Comparison of ENCODE assay signal across 1 cellular context in genomic region chr3:47120138-47120537, GRCh38.
A peak's percentile ranks its signal among the peaks of the same experiment; 100 is the strongest.
TF ChIP-seq lines count a peak whose summit lies in the region.

No MANE protein-coding gene starts in this region.

TF ChIP-seq in GM12878, 131 proteins besides CTCF, POLR2A, EP300 and RAD21:
- TF ChIP-seq KAT2A (conservative IDR thresholded peaks at IDR 0.05; ENCODE audit: control insufficient read depth, low read depth, low read length): no peak
- TF ChIP-seq TAF1 (IDR thresholded peaks at IDR 0.05; ENCODE audit: borderline replicate concordance, low read depth, low read length): no peak
- TF ChIP-seq JUNB (IDR thresholded peaks at IDR 0.05): 0 out of 2 replicates have a peak, but pooled peaks have one; percentile 13
- no peak for TF ChIP-seq PML (IDR thresholded peaks at IDR 0.05; ENCODE audit: low read length)
